ENCODE assay signal across 11 cellular contexts in the genomic region with DNA sequence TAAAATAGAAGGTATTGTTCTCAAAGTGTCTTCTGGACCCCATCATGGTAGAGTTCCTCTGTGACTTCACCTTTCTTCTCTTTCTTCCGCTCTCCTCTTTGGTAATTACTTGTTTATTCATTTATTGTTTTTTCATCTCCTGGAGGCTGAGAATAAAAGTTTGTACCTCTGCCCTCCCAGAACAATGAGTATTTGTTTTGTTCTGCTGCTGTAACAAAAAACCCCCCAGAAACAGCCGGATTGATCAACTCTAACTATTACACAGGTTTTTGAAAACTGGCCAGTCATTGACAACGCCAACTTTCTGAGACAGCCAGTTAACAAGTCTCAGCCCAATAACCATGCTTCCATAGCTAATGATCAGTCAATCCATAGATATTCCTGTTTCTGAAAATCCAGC.
"Had no signal": no experiment of that assay in that cellular context is flagged by ENCODE, and none has a peak within 500 bp of the region (broad histone marks: within the 10 kb centered on the region; RNA-seq: fewer than 3 reads in every experiment).

No MANE protein-coding gene starts in this region.

- H3K36me3 ChIP-seq: HAP-1 had no signal

- H3K9ac ChIP-seq: GM23248 had no signal

- H3K4me1 ChIP-seq: HAP-1 had no signal

- H3K9me3 ChIP-seq: HAP-1 had no signal

- FAIRE-seq: H1, H54 had no signal

- H3K27ac ChIP-seq: GM23248 had no signal

- DNase-seq: GM23248, GOT3, H7, H9, HCEC 1CT, HFFc6 had no signal

- H3K4me3 ChIP-seq: GM23248, GM23338, HAP-1 had no signal

- H3K4me2 ChIP-seq: GM23338 had no signal

- H2AFZ ChIP-seq: GM23248, GM23338 had no signal

- ATAC-seq: GM23338, HCT116 had no signal
